In genomic region chr12:52672321-52672933, GRCh38 we compare ENCODE assay signal across 25 cellular contexts. TPM values are rescaled to one million over a fixed set of nuclear protein-coding genes. Genes with fewer than 3 reads are reported as not detected.
DNase-seq lines count a peak whose midpoint lies in the region; ATAC-seq and TF ChIP-seq lines count a peak whose summit lies in the region.
"Had no signal": no experiment of that assay in that cellular context is flagged by ENCODE, and none has a peak within 500 bp of the region (broad histone marks: within the 10 kb centered on the region; RNA-seq: fewer than 3 reads in every experiment).

No MANE protein-coding gene starts in this region.

- H3K4me3 ChIP-seq in breast epithelium (no peak overlapping the region), RWPE2 (ENCODE audit: severe bottlenecking) (no peak overlapping the region)
- H3K4me3 ChIP-seq: left lung, thyroid gland had no signal

- H3K27ac Mint-ChIP-seq in MCF 10A (ENCODE audit: low read depth, unreplicated experiment) (no peak overlapping the region), nephron progenitor cell (no peak overlapping the region)
- H3K27ac Mint-ChIP-seq: B cell; dendritic cell treated with granulocyte-macrophage colony-stimulating factor and Interleukin-4, amounts not matched to agents 40 ng/mL and 50 ng/mL, for 4 days; progenitor cell of endocrine pancreas; stimulated activated naive CD8-positive, alpha-beta T cell treated with anti-CD3 and anti-CD28 coated beads, Interleukin-15, Interleukin-2, amounts not matched to agents 100 ng/mL and 50 ng/mL, for 24 hours had no signal

- DNase-seq in MCF 10A (ENCODE audit: unreplicated experiment) (peak; percentile 67), breast epithelium (ENCODE audit: low spot score in 2 of 2) (no peak), RWPE2 (ENCODE audit: low spot score) (no peak), islet precursor cell (peak; percentile 90), nephron progenitor cell (no peak)
- DNase-seq in activated T-cell treated with anti-CD3 and anti-CD28 coated beads, Interleukin-2, amount 50 U/mL, for 4 hours: no peak
- DNase-seq in activated CD4-positive, alpha-beta T cell treated with anti-CD3 and anti-CD28 coated beads, Interleukin-2, amount 50 U/mL, for 1 hour: no peak
- DNase-seq: 8988T; activated naive CD4-positive, alpha-beta T cell treated with Interleukin-2 at 50 U/mL for 16 hours; activated T-cell treated with anti-CD3 and anti-CD28 coated beads, Interleukin-2, amount 50 U/mL, for 1 hour; EL; H7; head of caudate nucleus; left lung; NCI-H187; NCI-H526 treated with DMSO at 0.1 percent for 48 hours; small intestine; thyroid gland had no signal

- H3K9me3 ChIP-seq in breast epithelium: no peaks in the 10 kb centered on the region
- H3K9me3 ChIP-seq in RWPE2 (ENCODE audit: severe bottlenecking): no peaks in the 10 kb centered on the region
- H3K9me3 ChIP-seq: left lung, thyroid gland had no signal

- H3K27ac ChIP-seq in breast epithelium (no peak overlapping the region), RWPE2 (ENCODE audit: poor library complexity, severe bottlenecking) (no peak overlapping the region)
- H3K27ac ChIP-seq: KMS-11, left lung, thyroid gland had no signal

- H3K36me3 Mint-ChIP-seq in MCF 10A (ENCODE audit: insufficient read depth, unreplicated experiment) (no peaks in the 10 kb centered on the region), nephron progenitor cell (ENCODE audit: low read depth) (no peaks in the 10 kb centered on the region)
- no peaks in the 10 kb centered on the region for H3K36me3 Mint-ChIP-seq in activated T-cell treated with anti-CD3 and anti-CD28 coated beads, Interleukin-2, amount 50 U/mL, for 4 hours (ENCODE audit: insufficient read depth)

- H3K4me1 Mint-ChIP-seq in MCF 10A (ENCODE audit: insufficient read depth, unreplicated experiment) (no peaks in the 10 kb centered on the region), nephron progenitor cell (no peaks in the 10 kb centered on the region)
- H3K4me1 Mint-ChIP-seq in activated T-cell treated with anti-CD3 and anti-CD28 coated beads, Interleukin-2, amount 50 U/mL, for 4 hours (ENCODE audit: low read depth): peaks cover 15% of the 10 kb centered on the region
- H3K4me1 Mint-ChIP-seq: B cell had no signal

- no peaks in the 10 kb centered on the region for H3K9me3 Mint-ChIP-seq in MCF 10A (ENCODE audit: unreplicated experiment)
- no peaks in the 10 kb centered on the region for H3K9me3 Mint-ChIP-seq in activated T-cell treated with anti-CD3 and anti-CD28 coated beads, Interleukin-2, amount 50 U/mL, for 4 hours
- no peaks in the 10 kb centered on the region for H3K9me3 Mint-ChIP-seq in nephron progenitor cell
- H3K9me3 Mint-ChIP-seq: dendritic cell treated with granulocyte-macrophage colony-stimulating factor and Interleukin-4, amounts not matched to agents 40 ng/mL and 50 ng/mL, for 4 days; stimulated activated naive CD8-positive, alpha-beta T cell treated with anti-CD3 and anti-CD28 coated beads, Interleukin-15, Interleukin-2, amounts not matched to agents 100 ng/mL and 50 ng/mL, for 24 hours had no signal

- intact Hi-C loops in MCF 10A (cut with micrococcal nuclease): no loop called here
- intact Hi-C loops in breast epithelium (cut with DNase I; ENCODE audit: low total_unique reads): no loop called here

- ATAC-seq in RWPE2 (ENCODE audit: low read depth) (peak; percentile 93), HG02763 (IDR thresholded peaks at IDR 0.05; ENCODE audit: unreplicated experiment) (no peak)
- ATAC-seq in activated T-cell treated with anti-CD3 and anti-CD28 coated beads, Interleukin-2, amount 50 U/mL, for 4 hours: no peak
- ATAC-seq: activated CD4-positive, CD25-positive, alpha-beta regulatory T cell treated with anti-CD3 and anti-CD28 coated beads, Interleukin-2, amount 50 U/mL, for 24 hours; left lung had no signal

- POLR2A ChIA-PET in MCF 10A (lab: Yijun Ruan, JAX): interaction anchor here (0.6 to 1.4 kb wide), 4 partner anchors 15 to 196 kb away, joined by 3 read pairs; no protein-coding TSS in a partner anchor

- H3K4me1 ChIP-seq in breast epithelium (no peaks in the 10 kb centered on the region), RWPE2 (ENCODE audit: insufficient read depth, poor library complexity, severe bottlenecking) (peaks cover 10% of the 10 kb centered on the region)
- H3K4me1 ChIP-seq: left lung, thyroid gland had no signal

- no TSS peak for BruUV-seq in MCF 10A (replicated peaks; lab: Mats Ljungman, UMichigan)

- peaks cover 44% of the 10 kb centered on the region for H3K27me3 Mint-ChIP-seq in MCF 10A (ENCODE audit: insufficient read depth, unreplicated experiment)
- peaks cover 2% of the 10 kb centered on the region for H3K27me3 Mint-ChIP-seq in activated T-cell treated with anti-CD3 and anti-CD28 coated beads, Interleukin-2, amount 50 U/mL, for 4 hours (ENCODE audit: low read depth)
- H3K27me3 Mint-ChIP-seq in nephron progenitor cell (ENCODE audit: low read depth, poor library complexity): peaks cover 6% of the 10 kb centered on the region
- H3K27me3 Mint-ChIP-seq: stimulated activated naive CD8-positive, alpha-beta T cell treated with anti-CD3 and anti-CD28 coated beads, Interleukin-15, Interleukin-2, amounts not matched to agents 100 ng/mL and 50 ng/mL, for 24 hours had no signal

- TF ChIP-seq POLR2A in breast epithelium (IDR thresholded peaks at IDR 0.05): no peak

- no peaks in the 10 kb centered on the region for H3K36me3 ChIP-seq in breast epithelium
- no peaks in the 10 kb centered on the region for H3K36me3 ChIP-seq in RWPE2 (ENCODE audit: low read depth)
- H3K36me3 ChIP-seq: left lung, thyroid gland had no signal

- TF ChIP-seq CTCF in MCF 10A (IDR thresholded peaks at IDR 0.05; ENCODE audit: unreplicated experiment) (no peak), breast epithelium (IDR thresholded peaks at IDR 0.05) (no peak), RWPE2 (IDR thresholded peaks at IDR 0.05; ENCODE audit: poor library complexity, severe bottlenecking) (no peak), nephron progenitor cell (IDR thresholded peaks at IDR 0.05) (no peak)

- no peak overlapping the region for H3K4me3 Mint-ChIP-seq in MCF 10A (ENCODE audit: unreplicated experiment)
- no peak overlapping the region for H3K4me3 Mint-ChIP-seq in activated T-cell treated with anti-CD3 and anti-CD28 coated beads, Interleukin-2, amount 50 U/mL, for 4 hours
- H3K4me3 Mint-ChIP-seq in nephron progenitor cell: no peak overlapping the region
- H3K4me3 Mint-ChIP-seq: B cell; dendritic cell treated with granulocyte-macrophage colony-stimulating factor and Interleukin-4, amounts not matched to agents 40 ng/mL and 50 ng/mL, for 4 days; stimulated activated naive CD8-positive, alpha-beta T cell treated with anti-CD3 and anti-CD28 coated beads, Interleukin-15, Interleukin-2, amounts not matched to agents 100 ng/mL and 50 ng/mL, for 24 hours had no signal

- H3K27me3 ChIP-seq in breast epithelium (no peaks in the 10 kb centered on the region), RWPE2 (ENCODE audit: insufficient read depth, poor library complexity, severe bottlenecking) (no peaks in the 10 kb centered on the region)
- H3K27me3 ChIP-seq: thyroid gland had no signal

- CTCF ChIA-PET in MCF 10A (lab: Yijun Ruan, JAX): interaction anchor here (0.7 to 1.0 kb wide), 2 partner anchors 90 to 532 kb away, joined by 3 read pairs; no protein-coding TSS in a partner anchor

RNA-seq across cellular contexts. Expression of gene KRT1, which starts 7.8 kb away (rescaled TPM):
- not detected in 2 replicates for total RNA-seq in MCF 10A (2022)
- total RNA-seq in breast epithelium: not detected
- total RNA-seq in activated T-cell treated with anti-CD3 and anti-CD28 coated beads, Interleukin-2, amount 50 U/mL, for 4 hours: under 1 TPM in 1 of 3 donors, not detected in 2; 0.37 TPM
- total RNA-seq: B cell, H7, progenitor cell of endocrine pancreas had no signal

RNA-seq across cellular contexts. Expression of gene KRT2, which starts 20.4 kb away (rescaled TPM):
- total RNA-seq in MCF 10A (2022): not detected in 2 replicates
- total RNA-seq in breast epithelium: not detected
- total RNA-seq in activated T-cell treated with anti-CD3 and anti-CD28 coated beads, Interleukin-2, amount 50 U/mL, for 4 hours: not detected
- total RNA-seq: B cell, H7, left lung, progenitor cell of endocrine pancreas had no signal

RNA-seq across cellular contexts. Expression of gene KRT77, which starts 30.9 kb away (rescaled TPM):
- not detected in 2 replicates for total RNA-seq in MCF 10A (2022)
- total RNA-seq in breast epithelium: under 1 TPM in 1 of 3 donors, not detected in 2; 0.48 TPM
- not detected for total RNA-seq in activated T-cell treated with anti-CD3 and anti-CD28 coated beads, Interleukin-2, amount 50 U/mL, for 4 hours
- total RNA-seq: B cell, H7, left lung, progenitor cell of endocrine pancreas, thyroid gland had no signal

RNA-seq across cellular contexts. Expression of gene KRT73, which starts 54.1 kb away (rescaled TPM):
- total RNA-seq in MCF 10A (2022) (not detected in 2 replicates), breast epithelium (not detected)
- total RNA-seq in activated T-cell treated with anti-CD3 and anti-CD28 coated beads, Interleukin-2, amount 50 U/mL, for 4 hours: under 1 TPM; 0.16 to 0.23 (median 0.22) TPM
- total RNA-seq: B cell, H7, left lung, progenitor cell of endocrine pancreas, thyroid gland had no signal

Comparison
In these comparisons a context has a peak if more than half of its experiments do, and no peak if none do; other contexts are left out.
1. DNase-seq: peak in MCF 10A (single experiment) and islet precursor cell (single experiment); none in breast epithelium (0 of 2), RWPE2 (single experiment), activated T-cell treated with anti-CD3 and anti-CD28 coated beads, Interleukin-2, amount 50 U/mL, for 4 hours (single experiment), nephron progenitor cell (single experiment) and activated CD4-positive, alpha-beta T cell treated with anti-CD3 and anti-CD28 coated beads, Interleukin-2, amount 50 U/mL, for 1 hour (single experiment).